Comparison of ENCODE assay signal across 8 cellular contexts in genomic region chr18:74806700-74807416, GRCh38.
A peak's percentile ranks its signal among the peaks of the same experiment; 100 is the strongest.
DNase-seq lines count a peak whose midpoint lies in the region; ATAC-seq and TF ChIP-seq lines count a peak whose summit lies in the region.

No MANE protein-coding gene starts in this region.

- no peak overlapping the region for H3K4me3 ChIP-seq in AG09309 (ENCODE audit: control insufficient read depth, low read depth, low read length)
- H3K4me3 ChIP-seq in OCI-LY3 (ENCODE audit: low read length) = peak overlapping the region; percentile 52
- H3K4me3 ChIP-seq in spleen = no peak overlapping the region
- no peak overlapping the region for H3K4me3 ChIP-seq in HAP-1

- H3K4me2 ChIP-seq in OCI-LY3 (ENCODE audit: low read length) = peak overlapping the region; percentile 76

- H2AFZ ChIP-seq in OCI-LY3 (ENCODE audit: low read depth, low read length) = no peak overlapping the region; the same call in 1 of the 2 replicates

- in situ Hi-C loops in HAP-1 (cut with MboI; ENCODE audit: low sequenced_read_pairs) = no loop called here

- peak overlapping the region; percentile 10; the same call in 1 of the 2 replicates for H3K9ac ChIP-seq in OCI-LY3 (ENCODE audit: low read length)

- H3K79me2 ChIP-seq in OCI-LY3 (ENCODE audit: low read length) = no peaks in the 10 kb centered on the region

- no peaks in the 10 kb centered on the region for H4K20me1 ChIP-seq in OCI-LY3 (ENCODE audit: insufficient read depth, low read length)

- TF ChIP-seq CTCF in AG09309 (IDR thresholded peaks at IDR 0.05; ENCODE audit: control insufficient read depth, insufficient read depth, low read depth, low read length, missing control alignments) = no peak
- TF ChIP-seq CTCF in OCI-LY3 (IDR thresholded peaks at IDR 0.05; ENCODE audit: low read depth, low read length) = no peak
- TF ChIP-seq CTCF in spleen (IDR thresholded peaks at IDR 0.05 in 8 of 11, conservative IDR thresholded peaks at IDR 0.05 in 3 of 11) = no peak

- H3K9me3 ChIP-seq in OCI-LY3 (ENCODE audit: insufficient read depth, low read length) (no peaks in the 10 kb centered on the region), spleen (no peaks in the 10 kb centered on the region), HAP-1 (no peaks in the 10 kb centered on the region)

- H3K4me1 ChIP-seq in OCI-LY3 (ENCODE audit: low read length) (peaks cover 19% of the 10 kb centered on the region), spleen (peaks cover 0 to 12% (median 5%) of the 10 kb centered on the region in 6 donors), HAP-1 (peaks cover 8% of the 10 kb centered on the region)

- WGBS in spleen, 5 donors = 77 to 84% (median 81%) methylated on average over 7 of the region's 7 CpGs

- no peaks in the 10 kb centered on the region for H3K27me3 ChIP-seq in OCI-LY3 (ENCODE audit: low read depth, low read length)
- H3K27me3 ChIP-seq in spleen (replicated peaks in 1 of 7) = no peaks in the 10 kb centered on the region
- H3K27me3 ChIP-seq in HAP-1 (ENCODE audit: low read depth) = no peaks in the 10 kb centered on the region

- H3K36me3 ChIP-seq in OCI-LY3 (replicated peaks; ENCODE audit: low read depth, low read length) (no peaks in the 10 kb centered on the region), spleen (no peaks in the 10 kb centered on the region), HAP-1 (replicated peaks) (no peaks in the 10 kb centered on the region)

- no peak for TF ChIP-seq POLR2A in spleen (IDR thresholded peaks at IDR 0.05)

- ATAC-seq in GM18907 (IDR thresholded peaks at IDR 0.05; ENCODE audit: unreplicated experiment) (peak; percentile 99), HG03045 (IDR thresholded peaks at IDR 0.05; ENCODE audit: unreplicated experiment) (peak; percentile 97)

- DNase-seq in AG09309 (ENCODE audit: low read depth) (peak; percentile 47), hepatic stellate cell (ENCODE audit: low spot score) (peak; percentile 45), spleen (no peak), HAP-1 (ENCODE audit: low spot score in 2 of 2) (no peak), head of caudate nucleus (no peak)

- intact Hi-C loops in spleen (cut with DNase I; ENCODE audit: low total_unique reads) (no loop called here), head of caudate nucleus (cut with DNase I) (no loop called here)

- peak overlapping the region; percentile 58 for H3K27ac ChIP-seq in OCI-LY3 (ENCODE audit: low read length)
- H3K27ac ChIP-seq in spleen = peak overlapping the region in 2 of 8 donors; percentile 9 to 13

Comparison
In these comparisons a context has a peak if more than half of its experiments do, and no peak if none do; other contexts are left out.
1. DNase-seq: peak in AG09309 (single experiment) and hepatic stellate cell (single experiment); none in spleen (single experiment), HAP-1 (0 of 2) and head of caudate nucleus (0 of 42).